ENCODE assay signal across 19 cellular contexts in the genomic region with DNA sequence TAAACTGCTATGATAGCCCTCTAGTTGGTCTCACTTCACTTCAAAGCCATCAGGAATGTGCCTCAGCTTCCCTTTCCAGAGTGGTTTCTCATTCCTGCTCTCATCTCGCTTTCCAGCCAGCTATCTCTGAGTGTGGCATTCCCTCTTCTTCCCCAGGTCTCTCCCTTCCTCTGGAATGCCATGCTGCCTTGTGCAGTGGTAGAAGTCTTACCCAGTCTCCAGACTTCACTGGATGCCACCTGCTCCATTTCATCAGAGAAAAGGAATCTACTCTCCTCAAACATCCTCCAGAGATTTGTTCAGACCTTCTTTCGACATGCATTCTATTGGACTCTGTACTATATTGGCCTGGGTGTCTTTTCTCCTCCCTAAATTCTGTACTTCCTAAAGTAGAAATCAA.
DNase-seq lines count a peak whose midpoint lies in the region; ATAC-seq, FAIRE-seq and TF ChIP-seq lines count a peak whose summit lies in the region.
"Had no signal": no experiment of that assay in that cellular context is flagged by ENCODE, and none has a peak within 500 bp of the region (broad histone marks: within the 10 kb centered on the region; RNA-seq: fewer than 3 reads in every experiment).

No MANE protein-coding gene starts in this region.

- no peak overlapping the region for H4K8ac ChIP-seq in H1 (ENCODE audit: extremely low read depth, insufficient read depth, low read length)

- FAIRE-seq in H1 (lab: Jason Lieb, UNC) = no peak
- FAIRE-seq: G401.6, GM12891, H54 had no signal

- H2AK5ac ChIP-seq in H1 (ENCODE audit: low read depth, low read length) = 0 out of 2 replicates have a peak overlapping the region, but pooled peaks have one; percentile 42

- no peak overlapping the region for H3K18ac ChIP-seq in H1 (ENCODE audit: extremely low read depth, low read length)

- no peaks in the 10 kb centered on the region for H3K23me2 ChIP-seq in H1 (ENCODE audit: low read depth, low read length)

- H2AFZ ChIP-seq in H1 (ENCODE audit: low read length) = no peak overlapping the region
- H2AFZ ChIP-seq: GM23248 had no signal

- no peak overlapping the region for H4K91ac ChIP-seq in H1 (replicated peaks; ENCODE audit: insufficient read length, low read length)

- H3K27ac ChIP-seq in right atrium auricular region (peak overlapping the region; percentile 26 to 67), heart right ventricle (peak overlapping the region in 1 of 10 donors; percentile 30), H1 (ENCODE audit: low read depth, low read length) (no peak overlapping the region), psoas muscle (peak overlapping the region; percentile 92), temporal lobe (ENCODE audit: low read depth, low read length) (peak overlapping the region; percentile 23)
- H3K27ac ChIP-seq: GM23248, HL-60 had no signal

- no peak for TF ChIP-seq POLR2A in H1 (IDR thresholded peaks at IDR 0.05; ENCODE audit: control extremely low read depth in 1 of 2, low read depth in 2 of 2, low read length in 2 of 2)

- 58 to 73% methylated on average over 2 of the region's 2 CpGs for WGBS in heart right ventricle, 2 donors
- WGBS in H1 (ENCODE audit: extremely low coverage in 1 of 2, insufficient coverage in 1 of 2, insufficient read length in 1 of 2, insufficient replicate concordance in 2 of 2, low coverage in 1 of 2, low lambda C conversion rate in 2 of 2, missing lambda C conversion rate in 1 of 2), 2 experiments = 79% methylated on average over 2 of the region's 2 CpGs; no CpG with 5 or more reads in 1 of the 2 experiments
- 22 to 46% (median 29%) methylated on average over 2 of the region's 2 CpGs for WGBS in psoas muscle, 3 donors

- CTCF ChIA-PET in H1 (lab: Charles Lee; ENCODE audit: partially characterized antibody) = interaction anchor here (1.0 to 1.6 kb wide), 2 partner anchors 27 to 49 kb away, joined by 4 read pairs; no protein-coding TSS in a partner anchor

- H4K20me1 ChIP-seq in H1 (replicated peaks in 1 of 2; ENCODE audit: control insufficient read depth in 1 of 2, insufficient read depth in 2 of 2, low read length in 2 of 2) = no peaks in the 10 kb centered on the region

- intact Hi-C loops in heart right ventricle (cut with DNase I) (no loop called here), psoas muscle (cut with DNase I) (loop anchor here in 1 of 2 donors (1.0 to 5.0 kb wide), 2 partner anchors 83 to 375 kb away; partner anchors contain the start of gene AGBL1)

- TF ChIP-seq EP300 in H1 (IDR thresholded peaks at IDR 0.05; ENCODE audit: borderline replicate concordance in 1 of 2, low read depth in 2 of 2, low read length in 2 of 2) = no peak

- TF ChIP-seq CTCF in right atrium auricular region (IDR thresholded peaks at IDR 0.05) (no peak), heart right ventricle (IDR thresholded peaks at IDR 0.05) (no peak), H1 (IDR thresholded peaks at IDR 0.05; ENCODE audit: control extremely low read depth in 1 of 3, insufficient read depth in 1 of 3, low read depth in 1 of 3, low read length in 3 of 3) (no peak), psoas muscle (IDR thresholded peaks at IDR 0.05) (no peak)

- no peak overlapping the region for H2BK5ac ChIP-seq in H1 (ENCODE audit: low read depth, low read length)

- H3K9me3 ChIP-seq in right atrium auricular region = no peaks in the 10 kb centered on the region
- no peaks in the 10 kb centered on the region for H3K9me3 ChIP-seq in heart right ventricle
- no peaks in the 10 kb centered on the region for H3K9me3 ChIP-seq in H1 (ENCODE audit: insufficient read depth in 2 of 2, low read depth in 1 of 2, low read length in 1 of 2)
- no peaks in the 10 kb centered on the region for H3K9me3 ChIP-seq in psoas muscle

- peak overlapping the region; percentile 44; the same call in 1 of the 2 replicates for H2BK20ac ChIP-seq in H1 (ENCODE audit: low read length)

- no peak overlapping the region for H3K4ac ChIP-seq in H1 (replicated peaks; ENCODE audit: insufficient read length, low read depth, low read length)

- H3K27me3 ChIP-seq in right atrium auricular region (no peaks in the 10 kb centered on the region), heart right ventricle (peaks cover 0 to 2% (median 0%) of the 10 kb centered on the region in 7 donors), H1 (replicated peaks in 1 of 4; ENCODE audit: control insufficient read depth in 3 of 4, extremely low read depth in 1 of 4, insufficient read depth in 3 of 4, low read length in 3 of 4) (no peaks in the 10 kb centered on the region), psoas muscle (ENCODE audit: insufficient read depth in 3 of 3, low read length in 2 of 3) (no peaks in the 10 kb centered on the region)

- TF ChIP-seq RAD21 in H1 (IDR thresholded peaks at IDR 0.05 in 1 of 2, conservative IDR thresholded peaks at IDR 0.05 in 1 of 2; ENCODE audit: low read depth in 2 of 2, low read length in 2 of 2) = no peak

- no peak overlapping the region for H3K9ac ChIP-seq in H1 (replicated peaks in 1 of 4; ENCODE audit: extremely low read depth in 1 of 4, low read depth in 3 of 4, low read length in 3 of 4)
- H3K9ac ChIP-seq: GM23248 had no signal

- H3K79me2 ChIP-seq in H1 (ENCODE audit: control insufficient read depth in 1 of 2, insufficient read depth in 2 of 2, low read length in 2 of 2) = no peaks in the 10 kb centered on the region

- no peak overlapping the region for H3K23ac ChIP-seq in H1 (ENCODE audit: insufficient read length)

- H3K4me3 ChIP-seq in right atrium auricular region (no peak overlapping the region), heart right ventricle (no peak overlapping the region), H1 (ENCODE audit: extremely low read depth in 1 of 4, insufficient read depth in 2 of 4, low read depth in 3 of 4, low read length in 4 of 4) (no peak overlapping the region), psoas muscle (no peak overlapping the region)
- H3K4me3 ChIP-seq: GM23248 had no signal

- H3K4me1 ChIP-seq in right atrium auricular region (no peaks in the 10 kb centered on the region), heart right ventricle (peaks cover 0 to 11% (median 0%) of the 10 kb centered on the region in 9 donors), H1 (replicated peaks in 1 of 4; ENCODE audit: control insufficient read depth in 3 of 4, insufficient read depth in 4 of 4, low read length in 3 of 4) (peaks cover 0 to 4% (median 0%) of the 10 kb centered on the region in 4 experiments; a peak in 1 of 7 replicates), psoas muscle (peaks cover 77% of the 10 kb centered on the region)

- no peak overlapping the region for H2BK120ac ChIP-seq in H1 (replicated peaks; ENCODE audit: low read depth, low read length)

- no peak overlapping the region for H4K5ac ChIP-seq in H1 (ENCODE audit: insufficient read length, low read depth, low read length)

- DNase-seq in right atrium auricular region (ENCODE audit: low spot score) = no peak
- no peak for DNase-seq in heart right ventricle
- DNase-seq in H1 (ENCODE audit: low read depth in 1 of 2, low spot score in 2 of 2) = no peak
- DNase-seq in psoas muscle = no peak
- no peak for DNase-seq in stimulated activated naive CD4-positive, alpha-beta T cell (lab: John Stamatoyannopoulos, UW)
- DNase-seq in activated naive CD4-positive, alpha-beta T cell treated with anti-CD3 and anti-CD28 coated beads, Interleukin-2, amount 50 U/mL, for 16 hours = no peak
- DNase-seq: 8988T; CD4-positive, CD25-positive, alpha-beta regulatory T cell; CD8-positive, alpha-beta memory T cell; COR-L47; DMS53; GM23248; HCEC 1CT had no signal

- no peak overlapping the region for H3K14ac ChIP-seq in H1 (ENCODE audit: insufficient read length)

- POLR2A ChIA-PET in H1 (lab: Charles Lee; ENCODE audit: partially characterized antibody) = no interaction called here

- no peaks in the 10 kb centered on the region for H3K79me1 ChIP-seq in H1 (ENCODE audit: low read depth, low read length)

- H3K36me3 ChIP-seq in right atrium auricular region (no peaks in the 10 kb centered on the region), heart right ventricle (no peaks in the 10 kb centered on the region), H1 (ENCODE audit: control insufficient read depth in 2 of 4, insufficient read depth in 4 of 4, low read length in 3 of 4) (no peaks in the 10 kb centered on the region), psoas muscle (ENCODE audit: insufficient read depth in 1 of 2, low read depth in 1 of 2) (no peaks in the 10 kb centered on the region)

- ATAC-seq in heart right ventricle (no peak), psoas muscle (peak; percentile 4 to 37 (median 26)), GM19035 (IDR thresholded peaks at IDR 0.05; ENCODE audit: unreplicated experiment) (no peak)

- no peak overlapping the region for H3K4me2 ChIP-seq in H1 (ENCODE audit: insufficient read depth in 1 of 2, low read depth in 2 of 2, low read length in 2 of 2)

- H3K56ac ChIP-seq in H1 (replicated peaks; ENCODE audit: insufficient read length, low read depth, low read length) = no peak overlapping the region

- no peak overlapping the region for H2BK15ac ChIP-seq in H1 (ENCODE audit: low read length)

- H2BK12ac ChIP-seq in H1 (ENCODE audit: low read depth, low read length) = peak overlapping the region; percentile 52; the same call in 1 of the 2 replicates

TF ChIP-seq in H1, 55 proteins besides CTCF, POLR2A, EP300 and RAD21 (continues in another document):
- TF ChIP-seq KDM1A (IDR thresholded peaks at IDR 0.05; ENCODE audit: borderline replicate concordance, low read length) (no peak), ASH2L (IDR thresholded peaks at IDR 0.05; ENCODE audit: low read length) (no peak), CBX8 (IDR thresholded peaks at IDR 0.05; ENCODE audit: borderline replicate concordance, low read depth, low read length) (no peak), SP2 (IDR thresholded peaks at IDR 0.05; ENCODE audit: low read length) (no peak), TCF12 (IDR thresholded peaks at IDR 0.05; ENCODE audit: low read depth, low read length) (no peak), SIRT6 (IDR thresholded peaks at IDR 0.05; ENCODE audit: low read length) (no peak), SIN3A (conservative IDR thresholded peaks at IDR 0.05 in 1 of 2, IDR thresholded peaks at IDR 0.05 in 1 of 2; ENCODE audit: low read depth in 1 of 2, low read length in 2 of 2) (no peak), SUZ12 (IDR thresholded peaks at IDR 0.05; ENCODE audit: low read length) (no peak), BRCA1 (IDR thresholded peaks at IDR 0.05; ENCODE audit: low read depth, low read length) (no peak), NRF1 (IDR thresholded peaks at IDR 0.05; ENCODE audit: low read depth, low read length) (no peak), PHF8 (conservative IDR thresholded peaks at IDR 0.05; ENCODE audit: low read depth, low read length) (no peak), JUND (IDR thresholded peaks at IDR 0.05; ENCODE audit: low read length) (no peak), MAX (IDR thresholded peaks at IDR 0.05) (no peak), KDM4A (IDR thresholded peaks at IDR 0.05; ENCODE audit: low read depth, low read length, severe bottlenecking) (no peak)

Comparison
In these comparisons a context has a peak if more than half of its experiments do, and no peak if none do; other contexts are left out.
1. ATAC-seq: peak in psoas muscle (4 of 4); none in heart right ventricle (0 of 8) and GM19035 (single experiment).